Comparison of ENCODE assay signal across 1 cellular context in genomic region chr2:129888896-129889295, GRCh38.
TF ChIP-seq lines count a peak whose summit lies in the region.

No MANE protein-coding gene starts in this region.

TF ChIP-seq in GM23338, 12 proteins besides CTCF, POLR2A, EP300 and RAD21 (continued from another document):
- TF ChIP-seq ZNF462 (CRISPR knock-in tag; IDR thresholded peaks at IDR 0.05) (no peak), REST (IDR thresholded peaks at IDR 0.05; ENCODE audit: unreplicated experiment) (no peak), CREB1 (CRISPR knock-in tag; IDR thresholded peaks at IDR 0.05; ENCODE audit: low read depth) (no peak), EZH2phosphoT487 (IDR thresholded peaks at IDR 0.05; ENCODE audit: unreplicated experiment) (no peak), ETS1 (IDR thresholded peaks at IDR 0.05) (no peak), JUNB (IDR thresholded peaks at IDR 0.05; ENCODE audit: unreplicated experiment) (no peak), STAT1 (IDR thresholded peaks at IDR 0.05; ENCODE audit: unreplicated experiment) (no peak), ZNF114 (CRISPR knock-in tag; IDR thresholded peaks at IDR 0.05) (no peak), EZH2 (IDR thresholded peaks at IDR 0.05; ENCODE audit: low read depth, unreplicated experiment) (no peak), POLR2AphosphoS5 (IDR thresholded peaks at IDR 0.05; ENCODE audit: low read depth) (no peak), ZNF331 (CRISPR knock-in tag; IDR thresholded peaks at IDR 0.05; ENCODE audit: low read depth) (no peak)
